ENCODE assay signal across 8 cellular contexts in genomic region chr10:100303724-100304319, GRCh38. TPM values are rescaled to one million over a fixed set of nuclear protein-coding genes. Genes with fewer than 3 reads are reported as not detected.
DNase-seq lines count a peak whose midpoint lies in the region; ATAC-seq and TF ChIP-seq lines count a peak whose summit lies in the region.

No MANE protein-coding gene starts in this region.

- H3K9me3 ChIP-seq in naive thymus-derived CD4-positive, alpha-beta T cell (ENCODE audit: control insufficient read depth in 2 of 3, low read length in 3 of 3): no peaks in the 10 kb centered on the region

- no peak overlapping the region for H3K4me3 ChIP-seq in cardiac fibroblast (replicated peaks in 1 of 2; ENCODE audit: low read depth in 2 of 2, low read length in 2 of 2)
- H3K4me3 ChIP-seq in naive thymus-derived CD4-positive, alpha-beta T cell (ENCODE audit: low read length): no peak overlapping the region

- no peak overlapping the region for H3K27ac Mint-ChIP-seq in activated CD8-positive, alpha-beta T cell treated with anti-CD3 and anti-CD28 coated beads for 36 hours
- H3K27ac Mint-ChIP-seq in activated CD8-positive, alpha-beta T cell treated with anti-CD3 and anti-CD28 coated beads, Interleukin-2, amount 10 ng/mL, durations not matched to agents 7 days and 5 days: no peak overlapping the region
- H3K27ac Mint-ChIP-seq in naive thymus-derived CD4-positive, alpha-beta T cell: no peak overlapping the region

- no peaks in the 10 kb centered on the region for H3K36me3 Mint-ChIP-seq in activated CD8-positive, alpha-beta T cell treated with anti-CD3 and anti-CD28 coated beads for 36 hours (ENCODE audit: low read depth)
- no peaks in the 10 kb centered on the region for H3K36me3 Mint-ChIP-seq in activated CD8-positive, alpha-beta T cell treated with anti-CD3 and anti-CD28 coated beads, Interleukin-2, amount 10 ng/mL, durations not matched to agents 7 days and 5 days (ENCODE audit: low read depth)
- no peaks in the 10 kb centered on the region for H3K36me3 Mint-ChIP-seq in naive thymus-derived CD4-positive, alpha-beta T cell

- H3K4me1 ChIP-seq in naive thymus-derived CD4-positive, alpha-beta T cell (ENCODE audit: control insufficient read depth in 2 of 2, insufficient read depth in 2 of 2, low read length in 2 of 2): no peaks in the 10 kb centered on the region

- no peak overlapping the region for H3K4me3 Mint-ChIP-seq in activated CD8-positive, alpha-beta T cell treated with anti-CD3 and anti-CD28 coated beads for 36 hours
- H3K4me3 Mint-ChIP-seq in activated CD8-positive, alpha-beta T cell treated with anti-CD3 and anti-CD28 coated beads, Interleukin-2, amount 10 ng/mL, durations not matched to agents 7 days and 5 days: no peak overlapping the region
- no peak overlapping the region for H3K4me3 Mint-ChIP-seq in naive thymus-derived CD4-positive, alpha-beta T cell

- no peaks in the 10 kb centered on the region for H3K9me3 Mint-ChIP-seq in activated CD8-positive, alpha-beta T cell treated with anti-CD3 and anti-CD28 coated beads for 36 hours
- H3K9me3 Mint-ChIP-seq in activated CD8-positive, alpha-beta T cell treated with anti-CD3 and anti-CD28 coated beads, Interleukin-2, amount 10 ng/mL, durations not matched to agents 7 days and 5 days (ENCODE audit: insufficient read depth): no peaks in the 10 kb centered on the region
- H3K9me3 Mint-ChIP-seq in naive thymus-derived CD4-positive, alpha-beta T cell: peaks cover 0 to 5% (median 0%) of the 10 kb centered on the region in 11 donors

- H3K4me1 Mint-ChIP-seq in activated CD8-positive, alpha-beta T cell treated with anti-CD3 and anti-CD28 coated beads for 36 hours (ENCODE audit: low read depth): no peaks in the 10 kb centered on the region
- no peaks in the 10 kb centered on the region for H3K4me1 Mint-ChIP-seq in activated CD8-positive, alpha-beta T cell treated with anti-CD3 and anti-CD28 coated beads, Interleukin-2, amount 10 ng/mL, durations not matched to agents 7 days and 5 days (ENCODE audit: low read depth)
- no peaks in the 10 kb centered on the region for H3K4me1 Mint-ChIP-seq in naive thymus-derived CD4-positive, alpha-beta T cell

- CTCF ChIA-PET in activated CD8-positive, alpha-beta T cell treated with anti-CD3 and anti-CD28 coated beads for 36 hours (lab: Charles Lee): interaction anchor here (0.6 to 2.4 kb wide), 11 partner anchors 9 to 215 kb away, joined by 3 to 7 read pairs (median 3); no protein-coding TSS in a partner anchor
- CTCF ChIA-PET in activated CD8-positive, alpha-beta T cell treated with anti-CD3 and anti-CD28 coated beads, Interleukin-2, amount 10 ng/mL, durations not matched to agents 7 days and 5 days (lab: Charles Lee): interaction anchor here (0.9 to 2.2 kb wide), 10 partner anchors 9 to 207 kb away, joined by 3 to 13 read pairs (median 4); partner anchors contain the start of gene PKD2L1
- CTCF ChIA-PET in naive thymus-derived CD4-positive, alpha-beta T cell (lab: Charles Lee): interaction anchor here (0.6 to 0.9 kb wide), 3 partner anchors 111 to 207 kb away, joined by 3 read pairs; no protein-coding TSS in a partner anchor

- TF ChIP-seq CTCF in activated CD8-positive, alpha-beta T cell treated with anti-CD3 and anti-CD28 coated beads for 36 hours (IDR thresholded peaks at IDR 0.05): peak; percentile 52
- peak; percentile 61 for TF ChIP-seq CTCF in cardiac fibroblast (IDR thresholded peaks at IDR 0.05; ENCODE audit: low read depth, low read length)

- intact Hi-C loops in activated CD8-positive, alpha-beta T cell treated with anti-CD3 and anti-CD28 coated beads for 36 hours (cut with micrococcal nuclease): no loop called here
- intact Hi-C loops in naive thymus-derived CD4-positive, alpha-beta T cell (cut with micrococcal nuclease): loop anchor here (1.0 kb wide), 2 partner anchors 129 to 204 kb away; no protein-coding TSS in a partner anchor

- no peak overlapping the region for H3K27ac ChIP-seq in naive thymus-derived CD4-positive, alpha-beta T cell (ENCODE audit: low read depth, low read length)

- no peak for DNase-seq in activated CD8-positive, alpha-beta T cell treated with anti-CD3 and anti-CD28 coated beads for 36 hours
- no peak for DNase-seq in activated CD8-positive, alpha-beta T cell treated with anti-CD3 and anti-CD28 coated beads, Interleukin-2, amount 10 ng/mL, durations not matched to agents 7 days and 5 days
- peak; percentile 8 for DNase-seq in NCI-H345 treated with DMSO at 0.1 percent for 48 hours (lab: John Stamatoyannopoulos, UW; ENCODE audit: unreplicated experiment)
- peak; percentile 47 to 50 for DNase-seq in cardiac fibroblast (ENCODE audit: low read depth in 2 of 2)
- no peak for DNase-seq in naive thymus-derived CD4-positive, alpha-beta T cell
- DNase-seq in stimulated activated CD4-positive, alpha-beta T cell treated with anti-CD3 and anti-CD28 coated beads, Interleukin-4, amount 100 ng/mL, for 24 hours: no peak
- no peak for DNase-seq in islet precursor cell

- ATAC-seq in activated CD8-positive, alpha-beta T cell treated with anti-CD3 and anti-CD28 coated beads for 36 hours: no peak
- no peak for ATAC-seq in activated CD8-positive, alpha-beta T cell treated with anti-CD3 and anti-CD28 coated beads, Interleukin-2, amount 10 ng/mL, durations not matched to agents 7 days and 5 days
- peak; percentile 47 for ATAC-seq in naive thymus-derived CD4-positive, alpha-beta T cell
- no peak for ATAC-seq in GM19397 (IDR thresholded peaks at IDR 0.05; ENCODE audit: unreplicated experiment)

- peaks cover 0 to 4% of the 10 kb centered on the region in 2 donors for H3K27me3 ChIP-seq in naive thymus-derived CD4-positive, alpha-beta T cell (ENCODE audit: control insufficient read depth in 2 of 2, insufficient read depth in 2 of 2, low read length in 2 of 2)

- H3K27me3 Mint-ChIP-seq in activated CD8-positive, alpha-beta T cell treated with anti-CD3 and anti-CD28 coated beads for 36 hours: peaks cover 39% of the 10 kb centered on the region
- peaks cover 45% of the 10 kb centered on the region for H3K27me3 Mint-ChIP-seq in activated CD8-positive, alpha-beta T cell treated with anti-CD3 and anti-CD28 coated beads, Interleukin-2, amount 10 ng/mL, durations not matched to agents 7 days and 5 days (ENCODE audit: low read depth)
- H3K27me3 Mint-ChIP-seq in naive thymus-derived CD4-positive, alpha-beta T cell: peaks cover 13 to 65% (median 52%) of the 10 kb centered on the region in 5 donors

- no peaks in the 10 kb centered on the region for H3K36me3 ChIP-seq in naive thymus-derived CD4-positive, alpha-beta T cell (ENCODE audit: control insufficient read depth in 2 of 3, insufficient read depth in 3 of 3, low read length in 3 of 3)

- POLR2A ChIA-PET in activated CD8-positive, alpha-beta T cell treated with anti-CD3 and anti-CD28 coated beads for 36 hours (lab: Charles Lee): interaction anchor here (1.6 kb wide), 1 partner anchor 17 kb away, joined by 3 read pairs; no protein-coding TSS in a partner anchor
- POLR2A ChIA-PET in activated CD8-positive, alpha-beta T cell treated with anti-CD3 and anti-CD28 coated beads, Interleukin-2, amount 10 ng/mL, durations not matched to agents 7 days and 5 days (lab: Charles Lee): interaction anchor here (1.0 kb wide), 1 partner anchor 17 kb away, joined by 5 read pairs; no protein-coding TSS in a partner anchor
- POLR2A ChIA-PET in naive thymus-derived CD4-positive, alpha-beta T cell (lab: Charles Lee): no interaction called here

RNA-seq across cellular contexts. Expression of gene BLOC1S2, which starts 17.3 kb away (rescaled TPM):
- 10 to 100 TPM; 45.1 to 48.6 TPM for total RNA-seq in activated CD8-positive, alpha-beta T cell treated with anti-CD3 and anti-CD28 coated beads for 36 hours
- total RNA-seq in activated CD8-positive, alpha-beta T cell treated with anti-CD3 and anti-CD28 coated beads, Interleukin-2, amount 10 ng/mL, durations not matched to agents 7 days and 5 days: 10 to 100 TPM; 49.9 to 54.6 TPM
- total RNA-seq in naive thymus-derived CD4-positive, alpha-beta T cell: 10 to 100 TPM; 31.5 to 51.3 (median 39.9) TPM
- 10 to 100 TPM; 51.9 to 63.4 TPM for polyA plus RNA-seq in naive thymus-derived CD4-positive, alpha-beta T cell

RNA-seq across cellular contexts. Expression of gene PKD2L1, which starts 26.2 kb away (rescaled TPM):
- not detected for total RNA-seq in activated CD8-positive, alpha-beta T cell treated with anti-CD3 and anti-CD28 coated beads for 36 hours
- under 1 TPM; 0.10 to 0.68 TPM for total RNA-seq in activated CD8-positive, alpha-beta T cell treated with anti-CD3 and anti-CD28 coated beads, Interleukin-2, amount 10 ng/mL, durations not matched to agents 7 days and 5 days
- under 1 TPM in 1 of 5 experiments, not detected in 4; 0.46 TPM for total RNA-seq in naive thymus-derived CD4-positive, alpha-beta T cell
- under 1 TPM in 1 of 2 donors, not detected in 1; 0.10 TPM for polyA plus RNA-seq in naive thymus-derived CD4-positive, alpha-beta T cell

RNA-seq across cellular contexts. Expression of gene CWF19L1, which starts 36.4 kb away (rescaled TPM):
- total RNA-seq in activated CD8-positive, alpha-beta T cell treated with anti-CD3 and anti-CD28 coated beads for 36 hours: 10 to 100 TPM; 38.5 to 43.3 TPM
- total RNA-seq in activated CD8-positive, alpha-beta T cell treated with anti-CD3 and anti-CD28 coated beads, Interleukin-2, amount 10 ng/mL, durations not matched to agents 7 days and 5 days: 10 to 100 TPM; 42.9 to 46.9 TPM
- total RNA-seq in naive thymus-derived CD4-positive, alpha-beta T cell: 10 to 100 TPM; 41.8 to 46.8 (median 42.6) TPM
- polyA plus RNA-seq in naive thymus-derived CD4-positive, alpha-beta T cell: 10 to 100 TPM; 31.2 to 45.0 TPM

RNA-seq across cellular contexts. Expression of gene SCD, which starts 43.2 kb away (rescaled TPM):
- total RNA-seq in activated CD8-positive, alpha-beta T cell treated with anti-CD3 and anti-CD28 coated beads for 36 hours: 100 to 1,000 TPM; 271 TPM
- total RNA-seq in activated CD8-positive, alpha-beta T cell treated with anti-CD3 and anti-CD28 coated beads, Interleukin-2, amount 10 ng/mL, durations not matched to agents 7 days and 5 days: 100 to 1,000 TPM; 239 to 240 TPM
- 100 to 1,000 TPM in 1 of 5 experiments, 1 to 10 TPM in 4; 1.1 to 121 (median 2.3) TPM for total RNA-seq in naive thymus-derived CD4-positive, alpha-beta T cell
- polyA plus RNA-seq in naive thymus-derived CD4-positive, alpha-beta T cell: 1 to 10 TPM; 1.0 to 2.7 TPM

Comparison
In these comparisons a context has a peak if more than half of its experiments do, and no peak if none do; other contexts are left out.
1. DNase-seq: peak in NCI-H345 treated with DMSO at 0.1 percent for 48 hours (single experiment) and cardiac fibroblast (2 of 2); none in activated CD8-positive, alpha-beta T cell treated with anti-CD3 and anti-CD28 coated beads for 36 hours (single experiment), activated CD8-positive, alpha-beta T cell treated with anti-CD3 and anti-CD28 coated beads, Interleukin-2, amount 10 ng/mL, durations not matched to agents 7 days and 5 days (single experiment), naive thymus-derived CD4-positive, alpha-beta T cell (0 of 9), stimulated activated CD4-positive, alpha-beta T cell treated with anti-CD3 and anti-CD28 coated beads, Interleukin-4, amount 100 ng/mL, for 24 hours (single experiment) and islet precursor cell (single experiment).